ENCODE assay signal across 28 cellular contexts in the genomic region with DNA sequence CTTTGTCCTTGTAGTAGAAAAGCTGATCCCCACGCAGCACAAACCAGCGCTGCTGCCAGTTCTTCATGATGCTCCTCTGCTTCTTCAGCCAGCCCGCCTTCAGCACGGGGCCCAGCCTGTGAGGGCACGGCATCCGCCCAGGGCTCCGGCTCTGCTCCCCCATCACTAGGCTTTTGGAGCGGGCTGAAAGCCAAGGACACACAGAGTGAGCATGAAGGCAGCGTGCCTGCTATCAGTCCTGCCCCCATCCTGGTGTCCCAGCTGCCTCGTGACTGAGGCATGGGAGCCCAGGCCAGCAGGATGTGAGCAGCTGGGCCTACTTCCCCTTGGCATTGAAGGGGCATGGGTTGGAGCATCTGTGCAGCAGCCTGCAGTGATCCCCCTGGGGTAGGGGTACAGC. TPM values are rescaled to one million over a fixed set of nuclear protein-coding genes. Genes with fewer than 3 reads are reported as not detected.
DNase-seq lines count a peak whose midpoint lies in the region; ATAC-seq, FAIRE-seq and TF ChIP-seq lines count a peak whose summit lies in the region.
"Had no signal": no experiment of that assay in that cellular context is flagged by ENCODE, and none has a peak within 500 bp of the region (broad histone marks: within the 10 kb centered on the region; RNA-seq: fewer than 3 reads in every experiment).

No MANE protein-coding gene starts in this region.

- H3K4me1 ChIP-seq in left ventricle myocardium inferior: peaks cover 23% of the 10 kb centered on the region
- H3K4me1 ChIP-seq in H1 (replicated peaks in 1 of 4; ENCODE audit: control insufficient read depth in 3 of 4, insufficient read depth in 4 of 4, low read length in 3 of 4): no peaks in the 10 kb centered on the region; a peak in 1 of 7 replicates
- H3K4me1 ChIP-seq in upper lobe of right lung: no peaks in the 10 kb centered on the region
- no peaks in the 10 kb centered on the region for H3K4me1 ChIP-seq in SJCRH30
- H3K4me1 ChIP-seq: tibial artery had no signal

- no peaks in the 10 kb centered on the region for H4K20me1 ChIP-seq in H1 (replicated peaks in 1 of 2; ENCODE audit: control insufficient read depth in 1 of 2, insufficient read depth in 2 of 2, low read length in 2 of 2)

- no peaks in the 10 kb centered on the region for H3K27me3 ChIP-seq in left ventricle myocardium inferior (ENCODE audit: low read depth)
- no peaks in the 10 kb centered on the region for H3K27me3 ChIP-seq in H1 (replicated peaks in 1 of 4; ENCODE audit: control insufficient read depth in 3 of 4, extremely low read depth in 1 of 4, insufficient read depth in 3 of 4, low read length in 3 of 4)
- H3K27me3 ChIP-seq in upper lobe of right lung: no peaks in the 10 kb centered on the region
- no peaks in the 10 kb centered on the region for H3K27me3 ChIP-seq in SJCRH30
- H3K27me3 ChIP-seq: heart right ventricle, neutrophil, tibial artery had no signal

- TF ChIP-seq RAD21 in H1 (IDR thresholded peaks at IDR 0.05 in 1 of 2, conservative IDR thresholded peaks at IDR 0.05 in 1 of 2; ENCODE audit: low read depth in 2 of 2, low read length in 2 of 2): no peak

- no peaks in the 10 kb centered on the region; a peak in 1 of 4 replicates for H3K79me2 ChIP-seq in H1 (ENCODE audit: control insufficient read depth in 1 of 2, insufficient read depth in 2 of 2, low read length in 2 of 2)

- peak overlapping the region; percentile 82; the same call in 1 of the 2 replicates for H2AK5ac ChIP-seq in H1 (ENCODE audit: low read depth, low read length)

- H3K27ac ChIP-seq in left ventricle myocardium inferior (replicated peaks) (no peak overlapping the region), H1 (ENCODE audit: low read depth, low read length) (no peak overlapping the region), upper lobe of right lung (no peak overlapping the region), SJCRH30 (no peak overlapping the region)
- H3K27ac ChIP-seq: heart right ventricle, neutrophil, tibial artery had no signal

- H3K36me3 ChIP-seq in left ventricle myocardium inferior (no peaks in the 10 kb centered on the region), H1 (ENCODE audit: control insufficient read depth in 2 of 4, insufficient read depth in 4 of 4, low read length in 3 of 4) (no peaks in the 10 kb centered on the region), upper lobe of right lung (no peaks in the 10 kb centered on the region), SJCRH30 (no peaks in the 10 kb centered on the region)
- H3K36me3 ChIP-seq: neutrophil, tibial artery had no signal

- no peak for TF ChIP-seq EP300 in H1 (IDR thresholded peaks at IDR 0.05; ENCODE audit: borderline replicate concordance in 1 of 2, low read depth in 2 of 2, low read length in 2 of 2)

- TF ChIP-seq CTCF in left ventricle myocardium inferior (IDR thresholded peaks at IDR 0.05; ENCODE audit: borderline replicate concordance) (no peak), H1 (IDR thresholded peaks at IDR 0.05; ENCODE audit: control extremely low read depth in 1 of 3, insufficient read depth in 1 of 3, low read depth in 1 of 3, low read length in 3 of 3) (no peak), upper lobe of right lung (IDR thresholded peaks at IDR 0.05) (no peak), lower leg skin (IDR thresholded peaks at IDR 0.05) (no peak)

- H3K56ac ChIP-seq in H1 (replicated peaks; ENCODE audit: insufficient read length, low read depth, low read length): no peak overlapping the region

- no peak overlapping the region; the same call in 1 of the 2 replicates for H4K8ac ChIP-seq in H1 (ENCODE audit: extremely low read depth, insufficient read depth, low read length)

- H3K4me2 ChIP-seq in H1 (ENCODE audit: insufficient read depth in 1 of 2, low read depth in 2 of 2, low read length in 2 of 2): no peak overlapping the region

- no peak overlapping the region for H2AFZ ChIP-seq in H1 (ENCODE audit: low read length)

- H3K9me3 ChIP-seq in left ventricle myocardium inferior (replicated peaks) (peaks cover 13% of the 10 kb centered on the region), H1 (ENCODE audit: insufficient read depth in 2 of 2, low read depth in 1 of 2, low read length in 1 of 2) (peaks cover 13 to 16% of the 10 kb centered on the region in 2 experiments; a peak in 3 of 4 replicates), upper lobe of right lung (no peaks in the 10 kb centered on the region), SJCRH30 (replicated peaks) (no peaks in the 10 kb centered on the region)
- H3K9me3 ChIP-seq: neutrophil, tibial artery had no signal

- FAIRE-seq in H1 (lab: Jason Lieb, UNC): no peak
- FAIRE-seq: GM12892, small intestine had no signal

- H3K14ac ChIP-seq in H1 (ENCODE audit: insufficient read length): no peak overlapping the region

- no peak overlapping the region for H3K23ac ChIP-seq in H1 (ENCODE audit: insufficient read length)

- no peak overlapping the region for H3K9ac ChIP-seq in H1 (replicated peaks in 1 of 4; ENCODE audit: extremely low read depth in 1 of 4, low read depth in 3 of 4, low read length in 3 of 4)

- POLR2A ChIA-PET in H1 (lab: Charles Lee; ENCODE audit: partially characterized antibody): no interaction called here

- peak overlapping the region; percentile 17 for H4K91ac ChIP-seq in H1 (replicated peaks; ENCODE audit: insufficient read length, low read length)

- H3K4me3 ChIP-seq in left ventricle myocardium inferior: no peak overlapping the region
- no peak overlapping the region for H3K4me3 ChIP-seq in H1 (ENCODE audit: extremely low read depth in 1 of 4, insufficient read depth in 2 of 4, low read depth in 3 of 4, low read length in 4 of 4)
- H3K4me3 ChIP-seq in upper lobe of right lung: no peak overlapping the region
- H3K4me3 ChIP-seq in lower leg skin (ENCODE audit: low read depth, poor library complexity, severe bottlenecking): no peak overlapping the region
- H3K4me3 ChIP-seq in SJCRH30: no peak overlapping the region
- H3K4me3 ChIP-seq: heart right ventricle, tibial artery had no signal

- no peak overlapping the region for H3K4ac ChIP-seq in H1 (replicated peaks; ENCODE audit: insufficient read length, low read depth, low read length)

- H2BK12ac ChIP-seq in H1 (ENCODE audit: low read depth, low read length): no peak overlapping the region

- 89% methylated on average over 10 of the region's 10 CpGs; no CpG with 5 or more reads in 1 of the 2 experiments for WGBS in H1 (ENCODE audit: extremely low coverage in 1 of 2, insufficient coverage in 1 of 2, insufficient read length in 1 of 2, insufficient replicate concordance in 2 of 2, low coverage in 1 of 2, low lambda C conversion rate in 2 of 2, missing lambda C conversion rate in 1 of 2), 2 experiments
- WGBS in lower leg skin, 2 donors: 87% methylated on average over 7 to 10 of the region's 10 CpGs

- H2BK15ac ChIP-seq in H1 (ENCODE audit: low read length): 0 out of 2 replicates have a peak overlapping the region, but pooled peaks have one; percentile 21

- peak; percentile 29 for ATAC-seq in Right ventricle myocardium inferior
- peak; percentile 7 for ATAC-seq in upper lobe of right lung
- ATAC-seq: activated CD8-positive, alpha-beta T cell treated with anti-CD3 and anti-CD28 coated beads for 36 hours; CD8-positive, alpha-beta T cell; SK-N-SH treated with all-trans-retinoic acid at 6 μM for 48 hours; stimulated activated naive CD8-positive, alpha-beta T cell treated with anti-CD3 and anti-CD28 coated beads, Interleukin-15, amount 100 ng/mL, for 72 hours; T-helper 17 cell had no signal

- TF ChIP-seq POLR2A in H1 (IDR thresholded peaks at IDR 0.05; ENCODE audit: control extremely low read depth in 1 of 2, low read depth in 2 of 2, low read length in 2 of 2) (no peak), lower leg skin (IDR thresholded peaks at IDR 0.05) (no peak)

- H3K79me1 ChIP-seq in H1 (ENCODE audit: low read depth, low read length): no peaks in the 10 kb centered on the region

- H2BK120ac ChIP-seq in H1 (replicated peaks; ENCODE audit: low read depth, low read length): no peak overlapping the region

- CTCF ChIA-PET in H1 (lab: Charles Lee; ENCODE audit: partially characterized antibody): interaction anchor here (1.3 to 18.5 kb wide), 4 partner anchors 12 to 32 kb away, joined by 3 to 172 read pairs (median 6); a partner anchor contains a TSS

- no peak overlapping the region for H2BK20ac ChIP-seq in H1 (ENCODE audit: low read length)

- H3K23me2 ChIP-seq in H1 (ENCODE audit: low read depth, low read length): no peaks in the 10 kb centered on the region

- no peak overlapping the region for H4K5ac ChIP-seq in H1 (ENCODE audit: insufficient read length, low read depth, low read length)

- H2BK5ac ChIP-seq in H1 (ENCODE audit: low read depth, low read length): no peak overlapping the region

- H3K18ac ChIP-seq in H1 (ENCODE audit: extremely low read depth, low read length): no peak overlapping the region

- no peak for DNase-seq in Right ventricle myocardium inferior (ENCODE audit: missing footprints)
- no peak for DNase-seq in left ventricle myocardium inferior
- no peak for DNase-seq in H1 (ENCODE audit: low read depth in 1 of 2, low spot score in 2 of 2)
- DNase-seq in midbrain (lab: John Stamatoyannopoulos, UW): peak; percentile 32
- DNase-seq in upper lobe of right lung: no peak
- DNase-seq in activated CD4-positive, alpha-beta T cell treated with anti-CD3 and anti-CD28 coated beads for 48 hours: no peak
- no peak for DNase-seq in lower leg skin (ENCODE audit: low spot score in 2 of 2)
- no peak for DNase-seq in SJCRH30
- DNase-seq: activated CD4-positive, alpha-beta T cell treated with anti-CD3 and anti-CD28 coated beads for 1 hour; activated CD8-positive, alpha-beta T cell treated with anti-CD3 and anti-CD28 coated beads for 36 hours; activated T-cell treated with anti-CD3 and anti-CD28 coated beads for 4 hours; CD8-positive, alpha-beta T cell; effector memory CD4-positive, alpha-beta T cell; H7; left cardiac atrium; mesendoderm; NCI-H1048; NCI-H2081; NCI-H446; NCI-H82; small intestine; stimulated activated naive CD8-positive, alpha-beta T cell treated with anti-CD3 and anti-CD28 coated beads, Interleukin-15, amount 100 ng/mL, for 72 hours; T-helper 17 cell had no signal

- intact Hi-C loops in Right ventricle myocardium inferior (cut with DNase I) (no loop called here), left ventricle myocardium inferior (cut with micrococcal nuclease) (no loop called here), upper lobe of right lung (cut with DNase I) (no loop called here), lower leg skin (cut with DNase I; ENCODE audit: low total_unique reads) (no loop called here)

RNA-seq across cellular contexts. Expression of a gene that starts 21.9 kb away (rescaled TPM):
- total RNA-seq in Right ventricle myocardium inferior (3.5 TPM), left ventricle myocardium inferior (3.8 TPM), upper lobe of right lung (6.8 TPM), lower leg skin (1 to 10 TPM in 2 of 4 donors, under 1 TPM in 2; 0.46 to 3.0 (median 1.4) TPM)
- 11.2 and 12.9 TPM in 2 replicates for total RNA-seq in H1 (2021; fragmentation: NEBNext Ultra II Directional; extraction: Animal tissue kit (Norgen Biotek cat#: 25700))
- 3.6 and 5.1 TPM in 2 replicates for polyA plus RNA-seq in H1 (2011; rRNA removed)
- 5.5 TPM for polyA plus RNA-seq in H1 (2011; cell fraction: cytosol; rRNA removed)
- polyA plus RNA-seq in H1 (2011; cell fraction: nucleus; rRNA removed): 7.7 TPM
- 6.8 to 7.4 TPM (median 7.2 TPM) in 4 replicates for polyA plus RNA-seq in H1 (2012, experiment 1 of 2)
- 4.6 TPM for polyA plus RNA-seq in H1 (2012, experiment 2 of 2)
- 5.4 TPM for polyA plus RNA-seq in H1 (2013, experiment 1 of 2)
- 4.5 TPM for polyA plus RNA-seq in H1 (2013, experiment 2 of 2)
- polyA minus RNA-seq in H1 (2011; rRNA and poly(A)+ RNA removed): 4.3 and 5.5 TPM in 2 replicates
- 8.2 TPM for polyA minus RNA-seq in H1 (2011; cell fraction: cytosol; rRNA and poly(A)+ RNA removed)
- polyA minus RNA-seq in H1 (2011; cell fraction: nucleus; rRNA and poly(A)+ RNA removed): 4.7 TPM
- not detected in 2 replicates for total RNA-seq in SJCRH30 (2014; rRNA removed; shearing (Covaris generic))
- total RNA-seq: activated CD8-positive, alpha-beta T cell treated with anti-CD3 and anti-CD28 coated beads for 36 hours; CD8-positive, alpha-beta T cell had no signal
